In the genomic region with DNA sequence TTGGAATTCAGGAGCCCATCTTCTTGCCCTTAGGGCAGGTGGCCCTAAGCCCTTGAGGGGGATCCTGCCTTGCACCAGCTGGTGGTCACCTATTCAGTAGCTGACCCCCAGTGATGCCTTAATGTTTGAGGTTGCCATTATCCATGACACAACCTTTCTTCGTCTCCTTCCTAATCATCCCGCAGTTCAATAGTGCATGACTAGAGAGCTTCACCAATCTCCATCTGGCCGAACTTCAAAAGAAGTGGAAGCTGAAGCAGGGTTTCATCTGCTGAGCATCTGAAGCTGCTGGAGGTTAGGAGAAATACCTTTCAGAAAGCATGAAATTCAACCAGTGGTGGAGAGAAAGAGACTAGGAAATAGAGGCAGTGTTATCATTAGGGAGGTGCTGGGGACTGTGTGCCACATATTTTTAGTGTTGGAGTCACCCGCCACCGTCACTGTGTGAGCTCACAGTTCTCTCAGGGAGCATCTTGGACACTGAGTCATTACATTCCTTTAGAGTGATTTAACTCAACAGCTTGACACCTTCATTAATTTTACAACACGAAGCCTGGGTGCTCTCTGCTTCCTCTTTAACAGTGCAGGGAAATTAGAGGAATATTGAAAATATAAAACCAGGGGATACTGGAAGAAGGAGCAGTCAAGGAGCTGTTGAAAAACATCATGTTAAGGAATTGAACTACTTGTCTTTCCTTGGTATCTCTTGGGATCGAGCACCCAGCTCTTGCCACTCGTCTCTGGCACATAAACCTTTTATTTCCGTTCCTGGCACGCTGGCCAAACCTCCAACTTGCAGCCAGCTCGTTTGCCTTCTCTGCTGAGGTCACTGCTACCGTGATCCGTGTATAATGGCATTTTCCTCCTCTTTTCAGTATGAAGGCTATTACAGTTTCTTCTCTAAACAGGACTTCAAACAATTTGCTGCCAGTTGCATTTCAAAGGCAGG, we compare ENCODE assay signal across 1 cellular context.
TF ChIP-seq lines count a peak whose summit lies in the region.

No MANE protein-coding gene starts in this region.

TF ChIP-seq in HepG2, 621 proteins besides CTCF, POLR2A, EP300 and RAD21:
- TF ChIP-seq ZNF83 (CRISPR knock-in tag; IDR thresholded peaks at IDR 0.05; ENCODE audit: borderline replicate concordance) (no peak), ZNF350 (CRISPR knock-in tag; IDR thresholded peaks at IDR 0.05; ENCODE audit: borderline replicate concordance, low read depth) (no peak), AGO2 (optimal IDR thresholded peaks at IDR 0.05; ENCODE audit: low read depth, low read length) (no peak), ZNF605 (CRISPR knock-in tag; IDR thresholded peaks at IDR 0.05) (no peak), ZMYM4 (CRISPR knock-in tag; IDR thresholded peaks at IDR 0.05) (no peak)
